ENCODE assay signal across 20 cellular contexts in genomic region chr14:100060766-100061165, GRCh38. TPM values are rescaled to one million over a fixed set of nuclear protein-coding genes. Genes with fewer than 3 reads are reported as not detected.
DNase-seq lines count a peak whose midpoint lies in the region; ATAC-seq and TF ChIP-seq lines count a peak whose summit lies in the region.
"Had no signal": no experiment of that assay in that cellular context is flagged by ENCODE, and none has a peak within 500 bp of the region (broad histone marks: within the 10 kb centered on the region; RNA-seq: fewer than 3 reads in every experiment).

No MANE protein-coding gene starts in this region.

- H3K36me3 ChIP-seq in CD8-positive, alpha-beta T cell (ENCODE audit: insufficient read depth, low read length), result no peaks in the 10 kb centered on the region
- no peaks in the 10 kb centered on the region for H3K36me3 ChIP-seq in gastrocnemius medialis
- H3K36me3 ChIP-seq: BE2C, heart left ventricle, spleen, upper lobe of left lung had no signal

- peak overlapping the region; percentile 24 for H3K27ac ChIP-seq in CD8-positive, alpha-beta T cell (ENCODE audit: low read depth, low read length)
- H3K27ac ChIP-seq in gastrocnemius medialis, result no peak overlapping the region
- H3K27ac ChIP-seq: heart left ventricle, upper lobe of left lung had no signal

- no peaks in the 10 kb centered on the region for H3K27me3 Mint-ChIP-seq in activated CD4-positive, alpha-beta T cell treated with anti-CD3 and anti-CD28 coated beads for 36 hours
- H3K27me3 Mint-ChIP-seq in CD8-positive, alpha-beta T cell (ENCODE audit: low read depth), result no peaks in the 10 kb centered on the region
- H3K27me3 Mint-ChIP-seq in activated T-helper 1 cell treated with anti-CD3 and anti-CD28 coated beads, Interleukin-12 subunit alpha, Interleukin-12 subunit beta, Interleukin-2, Interleukin-4 antibody, amounts not matched to agents 30 ng/mL and 10 ng/mL and 1 ng/mL, durations not matched to agents 14 hours and 24 hours and 36 hours (ENCODE audit: insufficient read depth), result no peaks in the 10 kb centered on the region
- H3K27me3 Mint-ChIP-seq in mesothelial cell of epicardium (ENCODE audit: low read depth), result no peaks in the 10 kb centered on the region
- H3K27me3 Mint-ChIP-seq: naive B cell had no signal

- CTCF ChIA-PET in activated CD4-positive, alpha-beta T cell treated with anti-CD3 and anti-CD28 coated beads for 36 hours (lab: Charles Lee), result interaction anchor here (0.9 to 17.2 kb wide), 6 partner anchors 10 to 132 kb away, joined by 3 to 231 read pairs (median 5); no protein-coding TSS in a partner anchor
- CTCF ChIA-PET in CD8-positive, alpha-beta T cell (lab: Charles Lee), result interaction anchor here (1.6 to 35.4 kb wide), 5 partner anchors 11 to 47 kb away, joined by 4 to 1143 read pairs (median 8); no protein-coding TSS in a partner anchor

- DNase-seq in activated CD4-positive, alpha-beta T cell treated with anti-CD3 and anti-CD28 coated beads for 36 hours, result no peak
- no peak for DNase-seq in activated CD4-positive, alpha-beta T cell treated with anti-CD3 and anti-CD28 coated beads for 1 hour
- no peak for DNase-seq in CD8-positive, alpha-beta T cell
- no peak for DNase-seq in activated T-helper 1 cell treated with anti-CD3 and anti-CD28 coated beads, Interleukin-12 subunit alpha, Interleukin-12 subunit beta, Interleukin-2, Interleukin-4 antibody, amounts not matched to agents 30 ng/mL and 10 ng/mL and 1 ng/mL, durations not matched to agents 14 hours and 24 hours and 36 hours (ENCODE audit: low spot score)
- DNase-seq in mesothelial cell of epicardium (ENCODE audit: low spot score in 2 of 2, unreplicated experiment in 2 of 2), result no peak
- DNase-seq in SKM-1 (lab: John Stamatoyannopoulos, UW; ENCODE audit: unreplicated experiment), result no peak
- DNase-seq in epidermal melanocyte (ENCODE audit: insufficient read length, low spot score), result no peak
- DNase-seq in gastrocnemius medialis, result no peak
- DNase-seq: BE2C; cortex of kidney; heart left ventricle; Karpas-422; mesendoderm; naive B cell; NCI-H1694 treated with DMSO at 0.1 percent for 48 hours; SK-N-SH; spleen; stimulated activated CD4-positive, alpha-beta T cell treated with anti-CD3 and anti-CD28 coated beads, Interleukin-4, amount 100 ng/mL, for 1 hour; upper lobe of left lung had no signal

- peaks cover 86% of the 10 kb centered on the region for H3K4me1 ChIP-seq in CD8-positive, alpha-beta T cell (ENCODE audit: insufficient read depth, low read length)
- peaks cover 0 to 3% of the 10 kb centered on the region in 2 donors for H3K4me1 ChIP-seq in gastrocnemius medialis
- H3K4me1 ChIP-seq: BE2C had no signal

- no peaks in the 10 kb centered on the region for H3K27me3 ChIP-seq in CD8-positive, alpha-beta T cell (ENCODE audit: insufficient read depth, low read length)
- H3K27me3 ChIP-seq in gastrocnemius medialis, result no peaks in the 10 kb centered on the region
- H3K27me3 ChIP-seq: BE2C, heart left ventricle, spleen, upper lobe of left lung had no signal

- no peaks in the 10 kb centered on the region for H3K9me3 Mint-ChIP-seq in activated CD4-positive, alpha-beta T cell treated with anti-CD3 and anti-CD28 coated beads for 36 hours (ENCODE audit: low read depth)
- no peaks in the 10 kb centered on the region for H3K9me3 Mint-ChIP-seq in CD8-positive, alpha-beta T cell
- H3K9me3 Mint-ChIP-seq in activated T-helper 1 cell treated with anti-CD3 and anti-CD28 coated beads, Interleukin-12 subunit alpha, Interleukin-12 subunit beta, Interleukin-2, Interleukin-4 antibody, amounts not matched to agents 30 ng/mL and 10 ng/mL and 1 ng/mL, durations not matched to agents 14 hours and 24 hours and 36 hours, result no peaks in the 10 kb centered on the region
- H3K9me3 Mint-ChIP-seq in mesothelial cell of epicardium, result peaks cover 8% of the 10 kb centered on the region
- H3K9me3 Mint-ChIP-seq: naive B cell had no signal

- H3K4me1 Mint-ChIP-seq in activated CD4-positive, alpha-beta T cell treated with anti-CD3 and anti-CD28 coated beads for 36 hours, result peaks cover 87% of the 10 kb centered on the region
- peaks cover 83% of the 10 kb centered on the region for H3K4me1 Mint-ChIP-seq in CD8-positive, alpha-beta T cell (ENCODE audit: low read depth)
- H3K4me1 Mint-ChIP-seq in activated T-helper 1 cell treated with anti-CD3 and anti-CD28 coated beads, Interleukin-12 subunit alpha, Interleukin-12 subunit beta, Interleukin-2, Interleukin-4 antibody, amounts not matched to agents 30 ng/mL and 10 ng/mL and 1 ng/mL, durations not matched to agents 14 hours and 24 hours and 36 hours (ENCODE audit: low read depth), result peaks cover 85% of the 10 kb centered on the region
- peaks cover 41% of the 10 kb centered on the region for H3K4me1 Mint-ChIP-seq in mesothelial cell of epicardium

- TF ChIP-seq POLR2A in gastrocnemius medialis (IDR thresholded peaks at IDR 0.05), result no peak

- no peak for TF ChIP-seq CTCF in CD8-positive, alpha-beta T cell (IDR thresholded peaks at IDR 0.05)
- no peak for TF ChIP-seq CTCF in mesothelial cell of epicardium (IDR thresholded peaks at IDR 0.05; ENCODE audit: unreplicated experiment)
- TF ChIP-seq CTCF in gastrocnemius medialis (IDR thresholded peaks at IDR 0.05 in 4 of 5, conservative IDR thresholded peaks at IDR 0.05 in 1 of 5), result no peak

- peak overlapping the region; percentile 14 for H3K4me3 ChIP-seq in CD8-positive, alpha-beta T cell (ENCODE audit: low read depth, low read length)
- no peak overlapping the region for H3K4me3 ChIP-seq in gastrocnemius medialis
- H3K4me3 ChIP-seq: heart left ventricle, spleen, upper lobe of left lung had no signal

- peaks cover 9% of the 10 kb centered on the region for H3K36me3 Mint-ChIP-seq in activated CD4-positive, alpha-beta T cell treated with anti-CD3 and anti-CD28 coated beads for 36 hours (ENCODE audit: low read depth)
- peaks cover 6% of the 10 kb centered on the region for H3K36me3 Mint-ChIP-seq in CD8-positive, alpha-beta T cell
- H3K36me3 Mint-ChIP-seq in activated T-helper 1 cell treated with anti-CD3 and anti-CD28 coated beads, Interleukin-12 subunit alpha, Interleukin-12 subunit beta, Interleukin-2, Interleukin-4 antibody, amounts not matched to agents 30 ng/mL and 10 ng/mL and 1 ng/mL, durations not matched to agents 14 hours and 24 hours and 36 hours (ENCODE audit: low read depth), result peaks cover 7% of the 10 kb centered on the region
- H3K36me3 Mint-ChIP-seq in mesothelial cell of epicardium, result peaks cover 3% of the 10 kb centered on the region
- H3K36me3 Mint-ChIP-seq: naive B cell had no signal

- in situ Hi-C loops in gastrocnemius medialis (cut with MboI; ENCODE audit: low sequenced_read_pairs in 4 of 4), result no loop called here

- no peak for ATAC-seq in activated CD4-positive, alpha-beta T cell treated with anti-CD3 and anti-CD28 coated beads for 36 hours
- ATAC-seq in CD8-positive, alpha-beta T cell, result no peak
- ATAC-seq in gastrocnemius medialis, result no peak
- ATAC-seq: heart left ventricle, left lobe of liver had no signal

- no peaks in the 10 kb centered on the region for H3K9me3 ChIP-seq in CD8-positive, alpha-beta T cell (ENCODE audit: low read length)
- no peaks in the 10 kb centered on the region for H3K9me3 ChIP-seq in gastrocnemius medialis
- H3K9me3 ChIP-seq: BE2C, heart left ventricle, SK-N-SH, spleen, upper lobe of left lung had no signal

- intact Hi-C loops in activated CD4-positive, alpha-beta T cell treated with anti-CD3 and anti-CD28 coated beads for 36 hours (cut with DNase I, micrococcal nuclease), result loop anchor here (10.0 kb wide), 3 partner anchors 576 to 1896 kb away; partner anchors contain the start of genes CCNK (in 1 of the 2) and SETD3 (in 1 of the 2)
- intact Hi-C loops in CD8-positive, alpha-beta T cell (cut with DNase I, micrococcal nuclease), result loop anchor here in 1 of 2 experiments (10.0 kb wide), 1 partner anchor 796 kb away; no protein-coding TSS in a partner anchor
- intact Hi-C loops in activated T-helper 1 cell treated with anti-CD3 and anti-CD28 coated beads, Interleukin-12 subunit alpha, Interleukin-12 subunit beta, Interleukin-2, Interleukin-4 antibody, amounts not matched to agents 30 ng/mL and 10 ng/mL and 1 ng/mL, durations not matched to agents 14 hours and 24 hours and 36 hours (cut with micrococcal nuclease), result loop anchor here (10.0 kb wide), 3 partner anchors 376 to 1886 kb away; partner anchors contain the start of gene CYP46A1
- intact Hi-C loops in gastrocnemius medialis (cut with DNase I; ENCODE audit: low total_unique reads), result no loop called here

- POLR2A ChIA-PET in activated CD4-positive, alpha-beta T cell treated with anti-CD3 and anti-CD28 coated beads for 36 hours (lab: Charles Lee), result interaction anchor here (0.5 to 1.0 kb wide), 2 partner anchors 18 to 181 kb away, joined by 3 to 7 read pairs; no protein-coding TSS in a partner anchor
- POLR2A ChIA-PET in CD8-positive, alpha-beta T cell (lab: Charles Lee), result interaction anchor here (1.0 to 3.1 kb wide), 4 partner anchors 15 to 108 kb away, joined by 3 to 17 read pairs (median 4); no protein-coding TSS in a partner anchor

- H3K4me3 Mint-ChIP-seq in activated CD4-positive, alpha-beta T cell treated with anti-CD3 and anti-CD28 coated beads for 36 hours, result peak overlapping the region; percentile 67
- peak overlapping the region; percentile 72 for H3K4me3 Mint-ChIP-seq in CD8-positive, alpha-beta T cell
- peak overlapping the region; percentile 85 for H3K4me3 Mint-ChIP-seq in activated T-helper 1 cell treated with anti-CD3 and anti-CD28 coated beads, Interleukin-12 subunit alpha, Interleukin-12 subunit beta, Interleukin-2, Interleukin-4 antibody, amounts not matched to agents 30 ng/mL and 10 ng/mL and 1 ng/mL, durations not matched to agents 14 hours and 24 hours and 36 hours
- H3K4me3 Mint-ChIP-seq in mesothelial cell of epicardium, result no peak overlapping the region

- peak overlapping the region; percentile 99 for H3K27ac Mint-ChIP-seq in activated CD4-positive, alpha-beta T cell treated with anti-CD3 and anti-CD28 coated beads for 36 hours
- peak overlapping the region; percentile 90 for H3K27ac Mint-ChIP-seq in CD8-positive, alpha-beta T cell
- peak overlapping the region; percentile 99 for H3K27ac Mint-ChIP-seq in activated T-helper 1 cell treated with anti-CD3 and anti-CD28 coated beads, Interleukin-12 subunit alpha, Interleukin-12 subunit beta, Interleukin-2, Interleukin-4 antibody, amounts not matched to agents 30 ng/mL and 10 ng/mL and 1 ng/mL, durations not matched to agents 14 hours and 24 hours and 36 hours
- peak overlapping the region; percentile 11 for H3K27ac Mint-ChIP-seq in mesothelial cell of epicardium

RNA-seq across cellular contexts. Expression of gene EVL, which starts 4.5 kb away (rescaled TPM):
- 100 to 1,000 TPM; 249 to 378 TPM for total RNA-seq in activated CD4-positive, alpha-beta T cell treated with anti-CD3 and anti-CD28 coated beads for 36 hours
- total RNA-seq in CD8-positive, alpha-beta T cell, result 100 to 1,000 TPM; 573 to 578 TPM
- total RNA-seq in activated T-helper 1 cell treated with anti-CD3 and anti-CD28 coated beads, Interleukin-12 subunit alpha, Interleukin-12 subunit beta, Interleukin-2, Interleukin-4 antibody, amounts not matched to agents 30 ng/mL and 10 ng/mL and 1 ng/mL, durations not matched to agents 14 hours and 24 hours and 36 hours, result 290 and 309 TPM in 2 replicates
- total RNA-seq in mesothelial cell of epicardium (244 to 250 TPM (median 244 TPM) in 3 replicates), gastrocnemius medialis (10 to 100 TPM in 1 of 4 donors, 1 to 10 TPM in 3; 5.8 to 14.3 (median 9.5) TPM)

Comparison
In these comparisons a context has a peak if more than half of its experiments do, and no peak if none do; other contexts are left out.
1. H3K27ac Mint-ChIP-seq: peak in every context shown above with its lines; median percentile 99 in activated CD4-positive, alpha-beta T cell treated with anti-CD3 and anti-CD28 coated beads for 36 hours; 99 in activated T-helper 1 cell treated with anti-CD3 and anti-CD28 coated beads, Interleukin-12 subunit alpha, Interleukin-12 subunit beta, Interleukin-2, Interleukin-4 antibody, amounts not matched to agents 30 ng/mL and 10 ng/mL and 1 ng/mL, durations not matched to agents 14 hours and 24 hours and 36 hours; 90 in CD8-positive, alpha-beta T cell; 11 in mesothelial cell of epicardium.
2. RNA of gene EVL, which starts 4.5 kb away (total RNA-seq): 573 to 578 TPM in CD8-positive, alpha-beta T cell, 249 to 378 TPM in activated CD4-positive, alpha-beta T cell treated with anti-CD3 and anti-CD28 coated beads for 36 hours, 290 to 309 TPM in activated T-helper 1 cell treated with anti-CD3 and anti-CD28 coated beads, Interleukin-12 subunit alpha, Interleukin-12 subunit beta, Interleukin-2, Interleukin-4 antibody, amounts not matched to agents 30 ng/mL and 10 ng/mL and 1 ng/mL, durations not matched to agents 14 hours and 24 hours and 36 hours and 244 to 250 TPM in mesothelial cell of epicardium; 5.8 to 14.3 TPM in gastrocnemius medialis; every median in the first group is over 10 times any median in the second.